ENCODE assay signal across 6 cellular contexts in genomic region chr19:10112037-10112751, GRCh38. TPM values are rescaled to one million over a fixed set of nuclear protein-coding genes. Genes with fewer than 3 reads are reported as not detected.
DNase-seq lines count a peak whose midpoint lies in the region; ATAC-seq and TF ChIP-seq lines count a peak whose summit lies in the region.

No MANE protein-coding gene starts in this region.

- no peak for ATAC-seq in GM18511 (IDR thresholded peaks at IDR 0.05; ENCODE audit: unreplicated experiment)

- H3K36me3 Mint-ChIP-seq in Calu3 (ENCODE audit: insufficient read depth, unreplicated experiment) (peaks cover 78% of the 10 kb centered on the region), immature natural killer cell (peaks cover 10 to 28% (median 12%) of the 10 kb centered on the region in 3 donors)

- H3K4me3 Mint-ChIP-seq in Calu3 (ENCODE audit: low read depth, unreplicated experiment) = no peak overlapping the region
- H3K4me3 Mint-ChIP-seq in immature natural killer cell = peak overlapping the region; percentile 86 to 92 (median 89)

- peak overlapping the region; percentile 69 for H3K27ac Mint-ChIP-seq in Calu3 (ENCODE audit: unreplicated experiment)
- peak overlapping the region; percentile 96 to 100 (median 99) for H3K27ac Mint-ChIP-seq in immature natural killer cell

- no peak for TF ChIP-seq CTCF in Calu3 (IDR thresholded peaks at IDR 0.05; ENCODE audit: unreplicated experiment)

- H3K9me3 Mint-ChIP-seq in Calu3 (ENCODE audit: low read depth, unreplicated experiment) = no peaks in the 10 kb centered on the region
- no peaks in the 10 kb centered on the region for H3K9me3 Mint-ChIP-seq in immature natural killer cell

- H3K27me3 Mint-ChIP-seq in Calu3 (ENCODE audit: unreplicated experiment) = no peaks in the 10 kb centered on the region
- H3K27me3 Mint-ChIP-seq in immature natural killer cell (ENCODE audit: low read depth in 3 of 3) = peaks cover 19 to 45% (median 24%) of the 10 kb centered on the region in 3 donors

- peaks cover 12% of the 10 kb centered on the region for H3K4me1 Mint-ChIP-seq in Calu3 (ENCODE audit: low read depth, unreplicated experiment)
- H3K4me1 Mint-ChIP-seq in immature natural killer cell = peaks cover 70 to 74% of the 10 kb centered on the region in 2 donors

- DNase-seq in Calu3 (no peak), T follicular helper cell (ENCODE audit: low read depth) (peak; percentile 46), immature natural killer cell (peak; percentile 72 to 79 (median 77)), NCI-H1417 (lab: John Stamatoyannopoulos, UW) (no peak), NAMALWA (ENCODE audit: low spot score) (no peak)

- intact Hi-C loops in Calu3 (cut with micrococcal nuclease; ENCODE audit: unreplicated experiment) = loop anchor here (5.0 kb wide), 1 partner anchor 80 kb away; no protein-coding TSS in a partner anchor

- BruUV-seq in Calu3 (replicated peaks; lab: Mats Ljungman, UMichigan) = no TSS peak

- CTCF ChIA-PET in Calu3 (lab: Charles Lee) = no interaction called here

RNA-seq across cellular contexts. Expression of gene P2RY11, which starts 0.7 kb away (rescaled TPM):
- 20.7 and 25.2 TPM in 2 replicates for total RNA-seq in Calu3 (2022)
- polyA plus RNA-seq in immature natural killer cell = 10 to 100 TPM in 1 of 3 donors, 1 to 10 TPM in 2; 2.6 to 26.7 (median 6.9) TPM

RNA-seq across cellular contexts. Expression of gene PPAN, which starts 6.0 kb away (rescaled TPM):
- 52.2 and 56.4 TPM in 2 replicates for total RNA-seq in Calu3 (2022)
- 10 to 100 TPM; 12.1 to 44.8 (median 18.4) TPM for polyA plus RNA-seq in immature natural killer cell

RNA-seq across cellular contexts. Expression of gene EIF3G, which starts 7.5 kb away (rescaled TPM):
- 143 and 149 TPM in 2 replicates for total RNA-seq in Calu3 (2022)
- 100 to 1,000 TPM; 334 to 509 (median 485) TPM for polyA plus RNA-seq in immature natural killer cell

RNA-seq across cellular contexts. Expression of gene ANGPTL6, which starts 9.7 kb away (rescaled TPM):
- total RNA-seq in Calu3 (2022) = 0.59 and 1.2 TPM in 2 replicates
- polyA plus RNA-seq in immature natural killer cell = 1 to 10 TPM in 2 of 3 donors, under 1 TPM in 1; 0.53 to 1.9 (median 1.2) TPM

RNA-seq across cellular contexts. Expression of gene SHFL, which starts 26.1 kb away (rescaled TPM):
- total RNA-seq in Calu3 (2022) = 37.3 and 61.5 TPM in 2 replicates
- polyA plus RNA-seq in immature natural killer cell = 10 to 100 TPM; 39.4 to 78.4 (median 44.2) TPM

Comparison
In these comparisons a context has a peak if more than half of its experiments do, and no peak if none do; other contexts are left out.
1. DNase-seq: peak in T follicular helper cell (single experiment) and immature natural killer cell (3 of 3); none in Calu3 (single experiment), NCI-H1417 (0 of 3) and NAMALWA (single experiment).